Comparison of ENCODE assay signal across 20 cellular contexts in genomic region chr12:101471878-101472277, GRCh38. TPM values are rescaled to one million over a fixed set of nuclear protein-coding genes. Genes with fewer than 3 reads are reported as not detected.
"Had no signal": no experiment of that assay in that cellular context is flagged by ENCODE, and none has a peak within 500 bp of the region (broad histone marks: within the 10 kb centered on the region; RNA-seq: fewer than 3 reads in every experiment).

No MANE protein-coding gene starts in this region.

RNA-seq across cellular contexts. Expression of gene SPIC, which starts 3.3 kb away (rescaled TPM):
- total RNA-seq: activated naive CD4-positive, alpha-beta T cell treated with anti-CD3 and anti-CD28 coated beads for 36 hours; activated naive CD4-positive, alpha-beta T cell treated with anti-CD3 and anti-CD28 coated beads, Interleukin-2, amount 50 U/mL, for 72 hours; activated naive CD8-positive, alpha-beta T cell treated with anti-CD3 and anti-CD28 coated beads for 36 hours; activated naive CD8-positive, alpha-beta T cell treated with anti-CD3 and anti-CD28 coated beads, Interleukin-2, amount 10 ng/mL, durations not matched to agents 7 days and 5 days; activated T-cell treated with anti-CD3 and anti-CD28 coated beads, Interleukin-2, amount 50 U/mL, for 4 hours; activated T-cell treated with anti-CD3 and anti-CD28 coated beads, Interleukin-2, amount 50 U/mL, for 72 hours; activated T-helper 1 cell treated with anti-CD3 and anti-CD28 coated beads, Interleukin-12 subunit alpha, Interleukin-12 subunit beta, Interleukin-2, Interleukin-4 antibody, amounts not matched to agents 30 ng/mL and 10 ng/mL and 1 ng/mL, durations not matched to agents 14 hours and 24 hours and 36 hours; activated T-helper 17 cell treated with anti-CD3 and anti-CD28 coated beads, Interleukin-2, amount 50 U/mL, for 72 hours; activated T-helper 2 cell treated with anti-CD3 and anti-CD28 coated beads, Interferon-gamma antibody, Interleukin-2, Interleukin-4, amounts not matched to agents 10 μg/mL and 5 μg/mL and 100 μg/mL, durations not matched to agents 14 hours and 24 hours and 36 hours; ascending aorta; astrocyte; body of pancreas; breast epithelium; bronchial epithelial cell; cardiac muscle cell; cardiac septum; cerebellum; chondrocyte had no signal
- polyA plus RNA-seq: adrenal gland, aorta, cardiac muscle cell had no signal
